Comparison of ENCODE assay signal across 14 cellular contexts in genomic region chr20:50435397-50436051, GRCh38.
"Had no signal": no experiment of that assay in that cellular context is flagged by ENCODE, and none has a peak within 500 bp of the region (broad histone marks: within the 10 kb centered on the region; RNA-seq: fewer than 3 reads in every experiment).

No MANE protein-coding gene starts in this region.

- H3K27ac ChIP-seq: right atrium auricular region had no signal

- H3K36me3 ChIP-seq: right atrium auricular region, upper lobe of left lung had no signal

- H3K4me3 ChIP-seq: lung, right atrium auricular region, upper lobe of left lung had no signal

- H3K27me3 ChIP-seq: foreskin keratinocyte, right atrium auricular region, upper lobe of left lung had no signal

- DNase-seq: activated CD4-positive, alpha-beta T cell treated with anti-CD3 and anti-CD28 coated beads for 36 hours; activated CD4-positive, alpha-beta T cell treated with anti-CD3 and anti-CD28 coated beads, Interleukin-2, amount 50 U/mL, for 48 hours; activated gamma-delta T cell treated with Interleukin-2 at 50 U/mL for 16 hours; activated T-cell treated with anti-CD3 and anti-CD28 coated beads for 4 hours; effector memory CD8-positive, alpha-beta T cell; hypothalamus; nephron progenitor cell; stimulated activated CD4-positive, alpha-beta T cell treated with anti-CD3 and anti-CD28 coated beads, Interleukin-2, amount 100 ng/mL, for 48 hours; stimulated activated naive CD8-positive, alpha-beta T cell treated with anti-CD3 and anti-CD28 coated beads, Interleukin-15, amount 100 ng/mL, for 72 hours; T-helper 2 cell had no signal

- ATAC-seq: activated CD4-positive, alpha-beta T cell treated with anti-CD3 and anti-CD28 coated beads for 36 hours; effector memory CD8-positive, alpha-beta T cell; foreskin keratinocyte; stimulated activated naive CD8-positive, alpha-beta T cell treated with anti-CD3 and anti-CD28 coated beads, Interleukin-15, amount 100 ng/mL, for 72 hours had no signal

- H3K9me3 ChIP-seq: right atrium auricular region, upper lobe of left lung had no signal
